Comparison of ENCODE assay signal across 8 cellular contexts in the genomic region with DNA sequence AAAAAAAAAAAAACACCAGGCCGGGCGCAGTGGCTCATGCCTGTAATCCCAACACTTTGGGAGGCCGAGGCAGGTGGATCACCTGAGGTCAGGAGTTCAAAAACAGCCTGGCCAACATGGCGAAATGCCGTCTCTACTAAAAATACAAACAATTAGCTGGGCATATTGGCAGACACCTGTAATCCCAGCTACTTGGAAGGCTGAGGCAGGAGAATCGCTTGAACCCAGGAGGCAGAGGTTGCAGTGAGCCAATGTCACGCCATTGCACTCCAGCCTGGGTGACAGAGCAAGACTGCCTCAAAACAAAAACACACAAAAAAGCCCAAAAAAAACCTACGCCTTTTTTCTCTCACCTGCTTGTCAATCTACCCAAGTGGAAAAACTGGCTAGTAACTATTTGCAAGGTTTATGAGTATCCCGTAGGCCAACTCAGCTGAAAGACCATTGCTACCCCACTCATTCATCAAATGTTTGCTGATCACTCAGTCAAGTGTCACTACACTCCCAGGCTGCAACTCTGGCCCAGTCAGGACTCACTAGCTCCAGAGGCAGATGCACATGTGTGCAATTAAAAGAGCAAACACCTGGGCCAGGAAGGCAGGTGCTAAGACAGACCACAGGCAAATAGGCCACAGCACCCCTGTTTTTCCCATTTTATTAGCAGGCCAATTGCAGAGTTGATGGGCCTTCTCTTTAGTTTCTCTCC. TPM values are rescaled to one million over a fixed set of nuclear protein-coding genes. Genes with fewer than 3 reads are reported as not detected.
DNase-seq lines count a peak whose midpoint lies in the region; ATAC-seq and TF ChIP-seq lines count a peak whose summit lies in the region.

No MANE protein-coding gene starts in this region.

- H3K79me2 ChIP-seq in Karpas-422 (ENCODE audit: low read length): peaks cover 60% of the 10 kb centered on the region

- H3K9me3 ChIP-seq in AG04450 (ENCODE audit: control insufficient read depth, insufficient read depth, low read length) (no peaks in the 10 kb centered on the region; the same call in 1 of the 2 replicates), Karpas-422 (ENCODE audit: low read length) (no peaks in the 10 kb centered on the region), ascending aorta (no peaks in the 10 kb centered on the region), mesodermal cell (ENCODE audit: control insufficient read depth, low read length) (no peaks in the 10 kb centered on the region)

- no peak for ATAC-seq in HG03571 (IDR thresholded peaks at IDR 0.05; ENCODE audit: unreplicated experiment)

- H3K27me3 ChIP-seq in AG04450 (ENCODE audit: control insufficient read depth, insufficient read depth, low read length): no peaks in the 10 kb centered on the region
- H3K27me3 ChIP-seq in Karpas-422 (ENCODE audit: low read length): no peaks in the 10 kb centered on the region
- no peaks in the 10 kb centered on the region for H3K27me3 ChIP-seq in ascending aorta

- 86 to 87% methylated on average over 7 of the region's 9 CpGs for WGBS in mesodermal cell (ENCODE audit: insufficient coverage in 2 of 2), 2 experiments

- POLR2A ChIA-PET in AG04450 (lab: Yijun Ruan, JAX) (interaction anchor here (0.9 to 4.3 kb wide), 7 partner anchors 8 to 44 kb away, joined by 4 to 66 read pairs (median 10); partner anchors contain the start of gene PHLDA3), HEK293T (lab: Yijun Ruan, JAX) (interaction anchor here (2.5 kb wide), 1 partner anchor 8 kb away, joined by 11 read pairs; no protein-coding TSS in a partner anchor)

- H3K4me1 ChIP-seq in Karpas-422 (ENCODE audit: low read length) (peaks cover 51% of the 10 kb centered on the region), ascending aorta (peaks cover 19 to 45% of the 10 kb centered on the region in 2 donors), mesodermal cell (ENCODE audit: control insufficient read depth, insufficient read depth, low read length, poor library complexity, severe bottlenecking) (peaks cover 49% of the 10 kb centered on the region)

- H3K4me2 ChIP-seq in Karpas-422 (ENCODE audit: low read depth, low read length, poor library complexity, severe bottlenecking): peak overlapping the region; percentile 97

- H3K36me3 ChIP-seq in Karpas-422 (ENCODE audit: insufficient read depth, low read length) (no peaks in the 10 kb centered on the region), ascending aorta (peaks cover 0 to 6% of the 10 kb centered on the region in 2 donors), mesodermal cell (ENCODE audit: control insufficient read depth, insufficient read depth, low read length) (no peaks in the 10 kb centered on the region)

- DNase-seq in AG04450 (ENCODE audit: low read depth, low spot score): no peak
- no peak for DNase-seq in Karpas-422
- no peak for DNase-seq in ascending aorta (ENCODE audit: low spot score in 2 of 2)
- DNase-seq in pons (ENCODE audit: low spot score): no peak
- no peak for DNase-seq in iPS-NIHi11 (ENCODE audit: low spot score)
- no peak for DNase-seq in HEK293T (ENCODE audit: extremely low spot score)

- TF ChIP-seq CTCF in AG04450 (IDR thresholded peaks at IDR 0.05; ENCODE audit: low read depth, low read length): no peak
- no peak for TF ChIP-seq CTCF in ascending aorta (IDR thresholded peaks at IDR 0.05)

- peaks cover under 1% of the 10 kb centered on the region; the same call in 1 of the 2 replicates for H4K20me1 ChIP-seq in Karpas-422 (ENCODE audit: insufficient read depth, low read depth, low read length)

- CTCF ChIA-PET in AG04450 (lab: Charles Lee) (interaction anchor here (1.0 to 4.1 kb wide), 4 partner anchors 8 to 69 kb away, joined by 4 to 66 read pairs (median 22); no protein-coding TSS in a partner anchor), HEK293T (lab: Yijun Ruan, JAX) (interaction anchor here (0.5 to 5.0 kb wide), 4 partner anchors 8 to 355 kb away, joined by 3 to 58 read pairs (median 18); no protein-coding TSS in a partner anchor)

- H3K27ac ChIP-seq in AG04450 (ENCODE audit: low read depth, low read length): peak overlapping the region; percentile 99
- H3K27ac ChIP-seq in Karpas-422 (ENCODE audit: low read length): peak overlapping the region; percentile 69
- peak overlapping the region; percentile 93 to 99 for H3K27ac ChIP-seq in ascending aorta
- H3K27ac ChIP-seq in mesodermal cell (ENCODE audit: low read depth, low read length, severe bottlenecking): peak overlapping the region; percentile 54

- no peaks in the 10 kb centered on the region for H3K9me2 ChIP-seq in Karpas-422 (replicated peaks; ENCODE audit: insufficient read depth, low read length)

- peak overlapping the region; percentile 88 for H3K9ac ChIP-seq in Karpas-422 (ENCODE audit: low read length)

- H3K4me3 ChIP-seq in AG04450 (ENCODE audit: low read depth, low read length) (peak overlapping the region; percentile 85), Karpas-422 (ENCODE audit: low read length) (peak overlapping the region; percentile 88), ascending aorta (peak overlapping the region; percentile 71 to 97), mesodermal cell (ENCODE audit: extremely low read depth, insufficient read depth, low read length, poor library complexity, severe bottlenecking) (no peak overlapping the region)

- H2AFZ ChIP-seq in Karpas-422 (ENCODE audit: low read length): no peak overlapping the region

- intact Hi-C loops in ascending aorta (cut with DNase I): no loop called here

TF ChIP-seq in HEK293T, 16 proteins besides CTCF, POLR2A, EP300 and RAD21:
- TF ChIP-seq LEF1 (IDR thresholded peaks at IDR 0.05; ENCODE audit: borderline replicate concordance) (no peak), TARDBP (IDR thresholded peaks at IDR 0.05) (no peak), SUZ12 (IDR thresholded peaks at IDR 0.05) (no peak), FOXM1 (IDR thresholded peaks at IDR 0.05; ENCODE audit: borderline replicate concordance) (no peak), FOXK2 (IDR thresholded peaks at IDR 0.05) (no peak), FOXA1 (IDR thresholded peaks at IDR 0.05) (no peak), CTBP1 (IDR thresholded peaks at IDR 0.05; ENCODE audit: borderline replicate concordance) (no peak), BHLHE40 (IDR thresholded peaks at IDR 0.05; ENCODE audit: borderline replicate concordance) (no peak), ELF4 (IDR thresholded peaks at IDR 0.05) (no peak), NFRKB (IDR thresholded peaks at IDR 0.05) (no peak), ZNF384 (IDR thresholded peaks at IDR 0.05) (no peak), L3MBTL2 (conservative IDR thresholded peaks at IDR 0.05) (no peak), PKNOX1 (IDR thresholded peaks at IDR 0.05) (no peak), HDGF (IDR thresholded peaks at IDR 0.05; ENCODE audit: borderline replicate concordance) (no peak), ARNT (IDR thresholded peaks at IDR 0.05) (no peak), SP1 (IDR thresholded peaks at IDR 0.05) (no peak)
TF ChIP-seq in HEK293T: peak in this region for 0.

RNA-seq across cellular contexts. Expression of gene CSRP1, which starts 2.0 kb away (rescaled TPM):
- polyA plus RNA-seq in AG04450 (2011; rRNA removed): 641 and 730 TPM in 2 replicates
- polyA minus RNA-seq in AG04450 (2011; rRNA and poly(A)+ RNA removed): 568 and 749 TPM in 2 replicates
- 39.8 and 51.8 TPM in 2 replicates for total RNA-seq in Karpas-422 (2014; rRNA removed; shearing (Covaris generic); ENCODE audit: low replicate concordance)
- total RNA-seq in ascending aorta: 948 TPM
- polyA plus RNA-seq in mesodermal cell (2013, experiment 1 of 2): 73.2 TPM
- 56.8 TPM for polyA plus RNA-seq in mesodermal cell (2013, experiment 2 of 2)

RNA-seq across cellular contexts. Expression of gene NAV1, which starts 34.0 kb away (rescaled TPM):
- polyA plus RNA-seq in AG04450 (2011; rRNA removed): 17.5 and 23.0 TPM in 2 replicates
- 44.0 and 55.7 TPM in 2 replicates for polyA minus RNA-seq in AG04450 (2011; rRNA and poly(A)+ RNA removed)
- total RNA-seq in Karpas-422 (2014; rRNA removed; shearing (Covaris generic); ENCODE audit: low replicate concordance): 0.83 and 2.9 TPM in 2 replicates
- total RNA-seq in ascending aorta: 131 TPM
- 56.2 TPM for polyA plus RNA-seq in mesodermal cell (2013, experiment 1 of 2)
- 48.2 TPM for polyA plus RNA-seq in mesodermal cell (2013, experiment 2 of 2)

RNA-seq across cellular contexts. Expression of gene PHLDA3, which starts 36.0 kb away (rescaled TPM):
- polyA plus RNA-seq in AG04450 (2011; rRNA removed): 58.9 and 73.9 TPM in 2 replicates
- 31.5 and 42.8 TPM in 2 replicates for polyA minus RNA-seq in AG04450 (2011; rRNA and poly(A)+ RNA removed)
- not detected in 2 replicates for total RNA-seq in Karpas-422 (2014; rRNA removed; shearing (Covaris generic); ENCODE audit: low replicate concordance)
- total RNA-seq in ascending aorta: 111 TPM
- polyA plus RNA-seq in mesodermal cell (2013, experiment 1 of 2): 71.4 TPM
- 50.9 TPM for polyA plus RNA-seq in mesodermal cell (2013, experiment 2 of 2)

Comparison
In these comparisons a context has a peak if more than half of its experiments do, and no peak if none do; other contexts are left out.
1. RNA of gene CSRP1, which starts 2.0 kb away (total RNA-seq): 948 TPM in ascending aorta (single experiment); 39.8 to 51.8 TPM in Karpas-422; every median in the first group is over 10 times any median in the second.
2. RNA of gene NAV1, which starts 34.0 kb away (total RNA-seq): 131 TPM in ascending aorta (single experiment); 0.83 to 2.9 TPM in Karpas-422; every median in the first group is over 10 times any median in the second.
3. RNA of gene PHLDA3, which starts 36.0 kb away (total RNA-seq): 111 TPM in ascending aorta (single experiment); not detected in Karpas-422; every median in the first group is over 100 times any median in the second.
4. Peak in every context shown above with its lines, with median percentiles within 50 percentile points of each other: H3K27ac ChIP-seq.